Comparison of ENCODE assay signal across 8 cellular contexts in genomic region chr22:21442646-21443045, GRCh38. TPM values are rescaled to one million over a fixed set of nuclear protein-coding genes. Genes with fewer than 3 reads are reported as not detected.
DNase-seq lines count a peak whose midpoint lies in the region; ATAC-seq and TF ChIP-seq lines count a peak whose summit lies in the region.
"Not testable (repeated sequence)": the region's sequence is repeated elsewhere in the genome, so short reads cannot be mapped to it uniquely, and the experiment has no call there.

No MANE protein-coding gene starts in this region.

- not testable (repeated sequence) for H4K8ac ChIP-seq in H9 (replicated peaks; ENCODE audit: insufficient read length, low read depth, low read length)

- not testable (repeated sequence) for H3K79me2 ChIP-seq in H9 (ENCODE audit: insufficient read depth, low read length)

- not testable (repeated sequence) for H3K79me1 ChIP-seq in H9 (ENCODE audit: insufficient read depth, low read depth, low read length, poor library complexity, severe bottlenecking)

- H3K4ac ChIP-seq in H9 (ENCODE audit: low read depth, low read length) = not testable (repeated sequence)

- not testable (repeated sequence) for H3K27me3 ChIP-seq in H9 (ENCODE audit: insufficient read depth, low read length); endodermal cell (ENCODE audit: control insufficient read depth, insufficient read depth, low read length, poor library complexity, severe bottlenecking); upper lobe of left lung

- H3K4me3 ChIP-seq in endodermal cell (ENCODE audit: low read length); lower leg skin (ENCODE audit: low read depth, poor library complexity, severe bottlenecking); upper lobe of left lung: not testable (repeated sequence)

- not testable (repeated sequence) for H3K18ac ChIP-seq in H9 (ENCODE audit: insufficient read length, low read depth, low read length)

- H3K4me1 ChIP-seq in H9 (ENCODE audit: insufficient read depth, low read length); endodermal cell (ENCODE audit: control insufficient read depth, insufficient read depth, low read length); upper lobe of left lung: not testable (repeated sequence)

- TF ChIP-seq POLR2A in lower leg skin (IDR thresholded peaks at IDR 0.05); upper lobe of left lung (IDR thresholded peaks at IDR 0.05): not testable (repeated sequence)

- peaks cover 5 to 22% (median 17%) of the 10 kb centered on the region in 3 experiments; a peak in 6 of 7 replicates for H3K36me3 Mint-ChIP-seq in H9 (ENCODE audit: insufficient read depth in 1 of 3, low read depth in 3 of 3)
- peaks cover 16% of the 10 kb centered on the region for H3K36me3 Mint-ChIP-seq in endodermal cell (ENCODE audit: low read depth)
- H3K36me3 Mint-ChIP-seq in nephron progenitor cell (ENCODE audit: low read depth) = not testable (repeated sequence)

- H2BK5ac ChIP-seq in H9 (ENCODE audit: insufficient read length, low read length) = not testable (repeated sequence)

- not testable (repeated sequence) for H2AFZ ChIP-seq in H9 (ENCODE audit: low read length)

- not testable (repeated sequence) for H2BK15ac ChIP-seq in H9 (ENCODE audit: low read depth, low read length)

- TF ChIP-seq CTCF in H9 (conservative IDR thresholded peaks at IDR 0.05); endodermal cell (conservative IDR thresholded peaks at IDR 0.05); lower leg skin (IDR thresholded peaks at IDR 0.05); nephron progenitor cell (IDR thresholded peaks at IDR 0.05); upper lobe of left lung (IDR thresholded peaks at IDR 0.05): not testable (repeated sequence)

- not testable (repeated sequence) for H2BK20ac ChIP-seq in H9 (ENCODE audit: low read depth, low read length, poor library complexity, severe bottlenecking)

- not testable (repeated sequence) for H4K20me1 ChIP-seq in H9 (ENCODE audit: control insufficient read depth, insufficient read depth, insufficient read length)

- H3K23ac ChIP-seq in H9 (ENCODE audit: insufficient read length, low read depth, low read length) = not testable (repeated sequence)

- H3K27ac ChIP-seq in H9 (ENCODE audit: insufficient read length, low read depth, low read length); endodermal cell (ENCODE audit: low read depth, low read length); upper lobe of left lung: not testable (repeated sequence)

- not testable (repeated sequence) for H3K14ac ChIP-seq in H9 (ENCODE audit: insufficient read depth, low read length)

- not testable (repeated sequence) for H2BK120ac ChIP-seq in H9 (ENCODE audit: low read depth, low read length, poor library complexity, severe bottlenecking)

- peaks cover 19% of the 10 kb centered on the region for H3K36me3 ChIP-seq in endodermal cell (ENCODE audit: control insufficient read depth, insufficient read depth, low read length)
- H3K36me3 ChIP-seq in upper lobe of left lung = peaks cover 0 to 32% (median 27%) of the 10 kb centered on the region in 4 donors

- H3K9me3 Mint-ChIP-seq in H9, endodermal cell, nephron progenitor cell: not testable (repeated sequence)

- not testable (repeated sequence) for H3K27me3 Mint-ChIP-seq in H9 (ENCODE audit: low read depth); endodermal cell (ENCODE audit: insufficient read depth); nephron progenitor cell (ENCODE audit: low read depth, poor library complexity)

- not testable (repeated sequence) for H3K9me3 ChIP-seq in H9 (ENCODE audit: control insufficient read depth, low read depth, low read length); endodermal cell (ENCODE audit: control insufficient read depth, low read length); upper lobe of left lung

- not testable (repeated sequence) for H3K56ac ChIP-seq in H9 (ENCODE audit: insufficient read length, low read depth, low read length)

- H3K4me3 Mint-ChIP-seq in H9, endodermal cell, nephron progenitor cell: not testable (repeated sequence)

- not testable (repeated sequence) for H3K23me2 ChIP-seq in H9 (ENCODE audit: insufficient read length, low read depth, low read length, poor library complexity, severe bottlenecking)

- DNase-seq in H9 (peak; percentile 23), endodermal cell (peak; percentile 33), left ventricle myocardium superior (peak; percentile 34), lower leg skin (ENCODE audit: low spot score in 2 of 2) (peak; percentile 11 to 82), nephron progenitor cell (peak; percentile 1), sciatic nerve (ENCODE audit: low spot score) (peak; percentile 59), upper lobe of left lung (peak; percentile 13 to 82)
- DNase-seq in activated CD8-positive, alpha-beta memory T cell treated with anti-CD3 and anti-CD28 coated beads, Interleukin-2, amount 50 U/mL, for 4 hours = peak; percentile 6

- H3K27ac Mint-ChIP-seq in H9 (peak overlapping the region; percentile 83 to 91 (median 85); a peak in 3 of 7 replicates), endodermal cell (peak overlapping the region; percentile 72), nephron progenitor cell (peak overlapping the region; percentile 94)

- H4K91ac ChIP-seq in H9 (ENCODE audit: insufficient read length, low read depth, low read length) = not testable (repeated sequence)

- not testable (repeated sequence) for H2BK12ac ChIP-seq in H9 (ENCODE audit: insufficient read length, low read depth, low read length)

- not testable (repeated sequence) for H3T11ph ChIP-seq in H9 (ENCODE audit: low read length)

- peaks cover 7 to 14% of the 10 kb centered on the region in 2 experiments for H3K4me1 Mint-ChIP-seq in H9
- not testable (repeated sequence) for H3K4me1 Mint-ChIP-seq in endodermal cell, nephron progenitor cell

- not testable (repeated sequence) for H3K9ac ChIP-seq in H9 (ENCODE audit: extremely low read depth, insufficient read length, low read length); endodermal cell (ENCODE audit: extremely low read depth, low read length, poor library complexity, severe bottlenecking)

- H3K4me2 ChIP-seq in H9 (ENCODE audit: insufficient read depth, insufficient read length, low read length) = not testable (repeated sequence)

- ATAC-seq in left ventricle myocardium superior; sciatic nerve; upper lobe of left lung (ENCODE audit: low FRiP score in 2 of 2): not testable (repeated sequence)

- not testable (repeated sequence) for H4K5ac ChIP-seq in H9 (ENCODE audit: insufficient read length, low read depth, low read length)

- TF ChIP-seq EP300 in upper lobe of left lung (IDR thresholded peaks at IDR 0.05) = not testable (repeated sequence)

- intact Hi-C loops in left ventricle myocardium superior (cut with micrococcal nuclease); lower leg skin (cut with DNase I; ENCODE audit: low total_unique reads); sciatic nerve (cut with DNase I): not testable (repeated sequence)

- H2AK5ac ChIP-seq in H9 (ENCODE audit: insufficient read length, low read length) = not testable (repeated sequence)

- no CpG with 5 or more reads among the region's 15 CpGs for WGBS in H9 (ENCODE audit: extremely low coverage, insufficient read length, low lambda C conversion rate)
- 100% methylated on average over 1 of the region's 15 CpGs; no CpG with 5 or more reads in 1 of the 2 experiments for WGBS in endodermal cell (ENCODE audit: insufficient coverage in 1 of 2, insufficient read length in 1 of 2), 2 experiments
- WGBS in lower leg skin, 2 donors = 84% methylated on average over 6 of the region's 15 CpGs; no CpG with 5 or more reads in 1 of the 2 donors
- WGBS in upper lobe of left lung, 2 donors = 95% methylated on average over 2 of the region's 15 CpGs; no CpG with 5 or more reads in 1 of the 2 donors

RNA-seq across cellular contexts. Expression of gene TMEM191C, which starts 24.5 kb away (rescaled TPM):
- total RNA-seq in H9 (2021) = 3.3 and 4.2 TPM in 2 replicates
- 1 to 10 TPM; 4.0 to 4.4 TPM for total RNA-seq in endodermal cell
- 4.3 TPM for polyA plus RNA-seq in endodermal cell (2013, experiment 1 of 2)
- polyA plus RNA-seq in endodermal cell (2013, experiment 2 of 2) = 1.9 TPM
- total RNA-seq in left ventricle myocardium superior = 0.74 TPM
- total RNA-seq in lower leg skin = 1 to 10 TPM in 3 of 4 donors, under 1 TPM in 1; 0.13 to 4.0 (median 1.5) TPM
- total RNA-seq in sciatic nerve = 1.4 TPM
- 1 to 10 TPM in 5 of 6 donors, under 1 TPM in 1; 1.00 to 2.9 (median 1.5) TPM for total RNA-seq in upper lobe of left lung

RNA-seq across cellular contexts. Expression of gene HIC2, which starts 25.5 kb away (rescaled TPM):
- total RNA-seq in H9 (2021) = 22.8 and 24.9 TPM in 2 replicates
- 10 to 100 TPM; 38.5 to 45.6 TPM for total RNA-seq in endodermal cell
- 24.9 TPM for polyA plus RNA-seq in endodermal cell (2013, experiment 1 of 2)
- polyA plus RNA-seq in endodermal cell (2013, experiment 2 of 2) = 22.4 TPM
- total RNA-seq in left ventricle myocardium superior = 1.2 TPM
- total RNA-seq in lower leg skin = 1 to 10 TPM; 3.8 to 6.6 (median 5.0) TPM
- total RNA-seq in sciatic nerve = 4.8 TPM
- total RNA-seq in upper lobe of left lung = 10 to 100 TPM in 1 of 6 donors, 1 to 10 TPM in 5; 4.4 to 11.5 (median 5.7) TPM

RNA-seq across cellular contexts. Expression of gene RIMBP3B, which starts 59.1 kb away (rescaled TPM):
- total RNA-seq in H9 (2021) (0.39 and 0.77 TPM in 2 replicates), endodermal cell (under 1 TPM; 0.55 to 0.57 TPM), left ventricle myocardium superior (0.05 TPM), lower leg skin (under 1 TPM in 1 of 4 donors, not detected in 3; 0.06 TPM), sciatic nerve (not detected), upper lobe of left lung (under 1 TPM in 3 of 6 donors, not detected in 3; 0.20 to 0.86 (median 0.46) TPM)
- 0.11 TPM for polyA plus RNA-seq in endodermal cell (2013, experiment 1 of 2)
- polyA plus RNA-seq in endodermal cell (2013, experiment 2 of 2) = 0.04 TPM

Comparison
In these comparisons a context has a peak if more than half of its experiments do, and no peak if none do; other contexts are left out.
1. DNase-seq: peak in every context shown above with its lines; median percentile 59 in sciatic nerve; 48 in upper lobe of left lung; 46 in lower leg skin; 34 in left ventricle myocardium superior; 33 in endodermal cell; 23 in H9; 6 in activated CD8-positive, alpha-beta memory T cell treated with anti-CD3 and anti-CD28 coated beads, Interleukin-2, amount 50 U/mL, for 4 hours; 1 in nephron progenitor cell.